Comparison of ENCODE assay signal across 16 cellular contexts in genomic region chr18:47558110-47558750, GRCh38.
A peak's percentile ranks its signal among the peaks of the same experiment; 100 is the strongest.
DNase-seq lines count a peak whose midpoint lies in the region; ATAC-seq and TF ChIP-seq lines count a peak whose summit lies in the region.
"Had no signal": no experiment of that assay in that cellular context is flagged by ENCODE, and none has a peak within 500 bp of the region (broad histone marks: within the 10 kb centered on the region; RNA-seq: fewer than 3 reads in every experiment).

No MANE protein-coding gene starts in this region.

- no peak overlapping the region for H3K27ac ChIP-seq in RWPE2 (ENCODE audit: poor library complexity, severe bottlenecking)
- H3K27ac ChIP-seq in CD4-positive, alpha-beta T cell (ENCODE audit: low read depth, low read length): no peak overlapping the region
- no peak overlapping the region for H3K27ac ChIP-seq in CD4-positive, alpha-beta memory T cell (ENCODE audit: low read depth, low read length)
- H3K27ac ChIP-seq: cardiac muscle cell, parathyroid adenoma, tibial artery had no signal

- no peaks in the 10 kb centered on the region for H3K4me1 ChIP-seq in RWPE2 (ENCODE audit: insufficient read depth, poor library complexity, severe bottlenecking)
- H3K4me1 ChIP-seq in CD4-positive, alpha-beta memory T cell (ENCODE audit: insufficient read depth, low read length): no peaks in the 10 kb centered on the region
- H3K4me1 ChIP-seq: parathyroid adenoma, tibial artery had no signal

- intact Hi-C loops in CD4-positive, alpha-beta T cell (cut with DNase I, micrococcal nuclease): no loop called here
- intact Hi-C loops in CD4-positive, alpha-beta memory T cell (cut with micrococcal nuclease): no loop called here

- TF ChIP-seq CTCF in RWPE2 (IDR thresholded peaks at IDR 0.05; ENCODE audit: poor library complexity, severe bottlenecking): no peak
- TF ChIP-seq CTCF in CD4-positive, alpha-beta T cell (IDR thresholded peaks at IDR 0.05): no peak

- no peaks in the 10 kb centered on the region for H3K36me3 Mint-ChIP-seq in CD4-positive, alpha-beta T cell (ENCODE audit: low read depth)
- no peaks in the 10 kb centered on the region for H3K36me3 Mint-ChIP-seq in CD4-positive, alpha-beta memory T cell
- H3K36me3 Mint-ChIP-seq: CD4-positive, CD25-positive, alpha-beta regulatory T cell had no signal

- no peak overlapping the region for H3K27ac Mint-ChIP-seq in CD4-positive, alpha-beta T cell
- no peak overlapping the region for H3K27ac Mint-ChIP-seq in CD4-positive, alpha-beta memory T cell
- H3K27ac Mint-ChIP-seq: CD4-positive, CD25-positive, alpha-beta regulatory T cell had no signal

- ATAC-seq in GM18511 (IDR thresholded peaks at IDR 0.05; ENCODE audit: unreplicated experiment) (peak; percentile 91), GM19438 (IDR thresholded peaks at IDR 0.05; ENCODE audit: low read depth, unreplicated experiment) (peak; percentile 69), HG03159 (IDR thresholded peaks at IDR 0.05; ENCODE audit: unreplicated experiment) (peak; percentile 81), RWPE2 (ENCODE audit: low read depth) (0 out of 3 replicates have a peak, but pooled peaks have one; percentile 14)
- ATAC-seq in CD4-positive, alpha-beta T cell (ENCODE audit: poor library complexity): no peak

- no peaks in the 10 kb centered on the region for H3K9me3 ChIP-seq in RWPE2 (ENCODE audit: severe bottlenecking)
- H3K9me3 ChIP-seq in CD4-positive, alpha-beta T cell (ENCODE audit: control insufficient read depth, low read length): no peaks in the 10 kb centered on the region
- no peaks in the 10 kb centered on the region for H3K9me3 ChIP-seq in CD4-positive, alpha-beta memory T cell (ENCODE audit: control insufficient read depth in 1 of 2, low read length in 2 of 2)
- H3K9me3 ChIP-seq: tibial artery had no signal

- no peaks in the 10 kb centered on the region for H3K4me1 Mint-ChIP-seq in CD4-positive, alpha-beta T cell (ENCODE audit: low read depth)
- no peaks in the 10 kb centered on the region for H3K4me1 Mint-ChIP-seq in CD4-positive, alpha-beta memory T cell
- H3K4me1 Mint-ChIP-seq: CD4-positive, CD25-positive, alpha-beta regulatory T cell had no signal

- CTCF ChIA-PET in CD4-positive, alpha-beta T cell (lab: Charles Lee): no interaction called here
- CTCF ChIA-PET in CD4-positive, alpha-beta memory T cell (lab: Charles Lee; ENCODE audit: partially characterized antibody): no interaction called here

- H3K27me3 ChIP-seq in RWPE2 (ENCODE audit: insufficient read depth, poor library complexity, severe bottlenecking): peaks cover 4% of the 10 kb centered on the region
- peaks cover 3% of the 10 kb centered on the region for H3K27me3 ChIP-seq in CD4-positive, alpha-beta T cell (ENCODE audit: control insufficient read depth, insufficient read depth, low read length)
- no peaks in the 10 kb centered on the region for H3K27me3 ChIP-seq in CD4-positive, alpha-beta memory T cell (ENCODE audit: insufficient read depth, low read length)

- POLR2A ChIA-PET in CD4-positive, alpha-beta T cell (lab: Charles Lee): no interaction called here
- POLR2A ChIA-PET in CD4-positive, alpha-beta memory T cell (lab: Charles Lee; ENCODE audit: partially characterized antibody): no interaction called here

- DNase-seq in RWPE2 (ENCODE audit: low spot score): no peak
- no peak for DNase-seq in cerebellar nuclear complex (lab: John Stamatoyannopoulos, UW)
- no peak for DNase-seq in CD4-positive, alpha-beta T cell
- DNase-seq in CD4-positive, alpha-beta memory T cell: no peak
- DNase-seq in T-helper 9 cell: no peak
- DNase-seq: activated naive CD4-positive, alpha-beta T cell treated with anti-CD3 and anti-CD28 coated beads, Interleukin-2, amount 50 U/mL, for 16 hours; NCI-H1092; NCI-H524; Right ventricle myocardium superior; tibial artery had no signal

- no peak overlapping the region for H3K4me3 Mint-ChIP-seq in CD4-positive, alpha-beta T cell
- no peak overlapping the region for H3K4me3 Mint-ChIP-seq in CD4-positive, alpha-beta memory T cell
- H3K4me3 Mint-ChIP-seq: CD4-positive, CD25-positive, alpha-beta regulatory T cell had no signal

- H3K4me3 ChIP-seq in RWPE2 (ENCODE audit: severe bottlenecking): no peak overlapping the region
- no peak overlapping the region for H3K4me3 ChIP-seq in CD4-positive, alpha-beta memory T cell (ENCODE audit: low read length in 2 of 2)
- H3K4me3 ChIP-seq: cardiac muscle cell, tibial artery had no signal

- H3K36me3 ChIP-seq in RWPE2 (ENCODE audit: low read depth): no peaks in the 10 kb centered on the region
- no peaks in the 10 kb centered on the region for H3K36me3 ChIP-seq in CD4-positive, alpha-beta memory T cell (ENCODE audit: insufficient read depth, low read length)
- H3K36me3 ChIP-seq: cardiac muscle cell, tibial artery had no signal

- no peaks in the 10 kb centered on the region for H3K9me3 Mint-ChIP-seq in CD4-positive, alpha-beta T cell
- peaks cover 0 to 5% (median 0%) of the 10 kb centered on the region in 8 donors for H3K9me3 Mint-ChIP-seq in CD4-positive, alpha-beta memory T cell

- peaks cover 49% of the 10 kb centered on the region for H3K27me3 Mint-ChIP-seq in CD4-positive, alpha-beta T cell
- H3K27me3 Mint-ChIP-seq in CD4-positive, alpha-beta memory T cell: peaks cover 7 to 11% of the 10 kb centered on the region in 2 donors
- H3K27me3 Mint-ChIP-seq: CD4-positive, CD25-positive, alpha-beta regulatory T cell had no signal
